15 cellular contexts compared by ENCODE assay signal in genomic region chr5:180343110-180343845, GRCh38. TPM values are rescaled to one million over a fixed set of nuclear protein-coding genes. Genes with fewer than 3 reads are reported as not detected.
DNase-seq lines count a peak whose midpoint lies in the region; ATAC-seq, FAIRE-seq and TF ChIP-seq lines count a peak whose summit lies in the region.
"Had no signal": no experiment of that assay in that cellular context is flagged by ENCODE, and none has a peak within 500 bp of the region (broad histone marks: within the 10 kb centered on the region; RNA-seq: fewer than 3 reads in every experiment).

No MANE protein-coding gene starts in this region.

- H3K27ac ChIP-seq in mammary epithelial cell (ENCODE audit: insufficient read depth, low read depth, low read length) (no peak overlapping the region), cingulate gyrus (ENCODE audit: low read depth, low read length) (peak overlapping the region; percentile 47)
- H3K27ac ChIP-seq: BLaER1, pancreas had no signal

- H3K9ac ChIP-seq in mammary epithelial cell (ENCODE audit: insufficient read depth, low read length) = no peak overlapping the region
- H3K9ac ChIP-seq: BLaER1 had no signal

- POLR2A ChIA-PET in MCF 10A (lab: Yijun Ruan, JAX) = interaction anchor here (0.6 to 3.4 kb wide), 9 partner anchors 9 to 195 kb away, joined by 3 to 12 read pairs (median 3); no protein-coding TSS in a partner anchor

- peaks cover 2% of the 10 kb centered on the region for H3K36me3 Mint-ChIP-seq in MCF 10A (ENCODE audit: insufficient read depth, unreplicated experiment)
- H3K36me3 Mint-ChIP-seq: activated naive CD4-positive, alpha-beta T cell treated with anti-CD3 and anti-CD28 coated beads, Interleukin-2, amount 50 U/mL, for 24 hours had no signal

- H3K9me3 ChIP-seq in mammary epithelial cell (replicated peaks; ENCODE audit: insufficient read depth, low read length) = peaks cover 4% of the 10 kb centered on the region
- H3K9me3 ChIP-seq: BLaER1, pancreas had no signal

- DNase-seq in MCF 10A (ENCODE audit: unreplicated experiment) (peak; percentile 67), mammary epithelial cell (no peak), medulla oblongata (ENCODE audit: extremely low spot score) (peak; percentile 66), HTR-8/SVneo (ENCODE audit: insufficient read length, low spot score) (no peak), activated T-cell treated with anti-CD3 and anti-CD28 coated beads for 4 hours (no peak), NCI-H146 treated with DMSO at 0.1 percent for 48 hours (lab: John Stamatoyannopoulos, UW; ENCODE audit: unreplicated experiment) (no peak)
- DNase-seq: activated B cell treated with CpG ODN at 0.5 μM for 24 hours, HCEC 1CT, NCI-H82 had no signal

- in situ Hi-C loops in mammary epithelial cell (cut with MboI; ENCODE audit: low sequenced_read_pairs in 2 of 2) = no loop called here

- peaks cover 8% of the 10 kb centered on the region for H3K4me1 Mint-ChIP-seq in MCF 10A (ENCODE audit: insufficient read depth, unreplicated experiment)
- H3K4me1 Mint-ChIP-seq: activated B cell treated with CpG ODN at 0.5 μM for 24 hours; activated naive CD4-positive, alpha-beta T cell treated with anti-CD3 and anti-CD28 coated beads, Interleukin-2, amount 50 U/mL, for 24 hours had no signal

- no peaks in the 10 kb centered on the region for H4K20me1 ChIP-seq in mammary epithelial cell (ENCODE audit: insufficient read depth, low read length)
- H4K20me1 ChIP-seq: BLaER1 had no signal

- intact Hi-C loops in MCF 10A (cut with micrococcal nuclease) (no loop called here), mammary epithelial cell (cut with micrococcal nuclease) (no loop called here)

- H3K36me3 ChIP-seq in mammary epithelial cell (ENCODE audit: insufficient read depth, low read length) = no peaks in the 10 kb centered on the region
- H3K36me3 ChIP-seq: BLaER1, pancreas had no signal

- FAIRE-seq in HTR-8/SVneo (lab: Jason Lieb, UNC) = no peak
- FAIRE-seq: frontal cortex, pancreas had no signal

- H3K4me2 ChIP-seq in mammary epithelial cell (ENCODE audit: insufficient read depth, low read depth, low read length) = no peak overlapping the region
- H3K4me2 ChIP-seq: BLaER1 had no signal

- no peak for ATAC-seq in GM19397 (IDR thresholded peaks at IDR 0.05; ENCODE audit: unreplicated experiment)

- CTCF ChIA-PET in MCF 10A (lab: Yijun Ruan, JAX) = interaction anchor here (0.6 to 4.5 kb wide), 8 partner anchors 12 to 211 kb away, joined by 3 to 28 read pairs (median 6); no protein-coding TSS in a partner anchor
- CTCF ChIA-PET in mammary epithelial cell (lab: Charles Lee; ENCODE audit: low non-redundant PET) = interaction anchor here (0.7 kb wide), 1 partner anchor 50 kb away, joined by 4 read pairs; no protein-coding TSS in a partner anchor

- 86% methylated on average over 17 of the region's 19 CpGs for WGBS in mammary epithelial cell (ENCODE audit: low coverage, missing lambda C conversion rate)

- no peaks in the 10 kb centered on the region for H3K4me1 ChIP-seq in mammary epithelial cell (ENCODE audit: insufficient read depth, low read length)
- H3K4me1 ChIP-seq: BLaER1, pancreas had no signal

- no peak for TF ChIP-seq CTCF in MCF 10A (IDR thresholded peaks at IDR 0.05; ENCODE audit: unreplicated experiment)
- no peak for TF ChIP-seq CTCF in mammary epithelial cell (conservative IDR thresholded peaks at IDR 0.05 in 1 of 2, IDR thresholded peaks at IDR 0.05 in 1 of 2; ENCODE audit: extremely low read depth in 1 of 2, insufficient read depth in 1 of 2, low read depth in 1 of 2, low read length in 2 of 2)

- no peaks in the 10 kb centered on the region for H3K9me3 Mint-ChIP-seq in MCF 10A (ENCODE audit: unreplicated experiment)
- H3K9me3 Mint-ChIP-seq: activated B cell treated with CpG ODN at 0.5 μM for 24 hours; activated naive CD4-positive, alpha-beta T cell treated with anti-CD3 and anti-CD28 coated beads, Interleukin-2, amount 50 U/mL, for 24 hours had no signal

- no peak overlapping the region for H3K27ac Mint-ChIP-seq in MCF 10A (ENCODE audit: low read depth, unreplicated experiment)
- H3K27ac Mint-ChIP-seq: activated B cell treated with CpG ODN at 0.5 μM for 24 hours; activated naive CD4-positive, alpha-beta T cell treated with anti-CD3 and anti-CD28 coated beads, Interleukin-2, amount 50 U/mL, for 24 hours had no signal

- no peak overlapping the region for H2AFZ ChIP-seq in mammary epithelial cell (ENCODE audit: low read depth, low read length)

- no peak overlapping the region for H3K4me3 ChIP-seq in mammary epithelial cell (replicated peaks in 1 of 3; ENCODE audit: insufficient read depth in 1 of 3, low read depth in 2 of 3, low read length in 3 of 3)
- H3K4me3 ChIP-seq: BLaER1, pancreas had no signal

- no peaks in the 10 kb centered on the region for H3K27me3 Mint-ChIP-seq in MCF 10A (ENCODE audit: insufficient read depth, unreplicated experiment)
- H3K27me3 Mint-ChIP-seq: activated naive CD4-positive, alpha-beta T cell treated with anti-CD3 and anti-CD28 coated beads, Interleukin-2, amount 50 U/mL, for 24 hours had no signal

- H3K27me3 ChIP-seq in mammary epithelial cell (ENCODE audit: insufficient read depth, low read length) = no peaks in the 10 kb centered on the region
- H3K27me3 ChIP-seq: BLaER1, pancreas had no signal

- dilution Hi-C loops in mammary epithelial cell (cut with HindIII; ENCODE audit: low sequenced_read_pairs) = no loop called here

- H3K79me2 ChIP-seq in mammary epithelial cell (ENCODE audit: insufficient read depth, low read length) = no peaks in the 10 kb centered on the region

- BruUV-seq in MCF 10A (replicated peaks; lab: Mats Ljungman, UMichigan) (no TSS peak), mammary epithelial cell (replicated peaks; lab: Mats Ljungman, UMichigan) (no TSS peak)

- no peak overlapping the region for H3K4me3 Mint-ChIP-seq in MCF 10A (ENCODE audit: unreplicated experiment)
- H3K4me3 Mint-ChIP-seq: activated B cell treated with CpG ODN at 0.5 μM for 24 hours; activated naive CD4-positive, alpha-beta T cell treated with anti-CD3 and anti-CD28 coated beads, Interleukin-2, amount 50 U/mL, for 24 hours had no signal

RNA-seq across cellular contexts. Expression of gene GFPT2, which starts 9.9 kb away (rescaled TPM):
- total RNA-seq in MCF 10A (2022) = 8.2 and 15.7 TPM in 2 replicates
- under 1 TPM in 1 of 2 donors, not detected in 1; 0.83 TPM for total RNA-seq in mammary epithelial cell
- polyA plus RNA-seq in mammary epithelial cell = 0.15 TPM
- not detected for polyA minus RNA-seq in mammary epithelial cell

RNA-seq across cellular contexts. Expression of gene MAPK9, which starts 51.4 kb away (rescaled TPM):
- total RNA-seq in MCF 10A (2022) (64.0 and 70.8 TPM in 2 replicates), mammary epithelial cell (10 to 100 TPM; 24.2 to 38.2 TPM)
- 31.0 TPM for polyA plus RNA-seq in mammary epithelial cell
- 21.5 TPM for polyA minus RNA-seq in mammary epithelial cell

Comparison
In these comparisons a context has a peak if more than half of its experiments do, and no peak if none do; other contexts are left out.
1. DNase-seq: peak in MCF 10A (single experiment) and medulla oblongata (single experiment); none in mammary epithelial cell (single experiment), HTR-8/SVneo (single experiment), activated T-cell treated with anti-CD3 and anti-CD28 coated beads for 4 hours (single experiment) and NCI-H146 treated with DMSO at 0.1 percent for 48 hours (single experiment).